Comparison of ENCODE assay signal across 20 cellular contexts in genomic region chr1:61361971-61362370, GRCh38.
"Had no signal": no experiment of that assay in that cellular context is flagged by ENCODE, and none has a peak within 500 bp of the region (broad histone marks: within the 10 kb centered on the region; RNA-seq: fewer than 3 reads in every experiment).

No MANE protein-coding gene starts in this region.

- FAIRE-seq: astrocyte, islet of Langerhans had no signal

- H3K9me3 ChIP-seq: adrenal gland, esophagus muscularis mucosa, lower lobe of right lung, right lobe of liver, stomach, testis had no signal

- ATAC-seq: activated naive CD4-positive, alpha-beta T cell treated with anti-CD3 and anti-CD28 coated beads, Interleukin-2, amount 50 U/mL, for 72 hours; lower lobe of right lung; natural killer cell treated with Interleukin-12 subunit alpha and Interleukin-12 subunit beta and Interleukin-15 and Interleukin-18, amount 100 ng/mL, for 72 hours; right lobe of liver had no signal

- H3K27me3 ChIP-seq: adrenal gland, esophagus muscularis mucosa, right lobe of liver, stomach, testis had no signal

- DNase-seq: activated CD4-positive, alpha-beta T cell treated with anti-CD3 and anti-CD28 coated beads for 1 hour; activated CD4-positive, alpha-beta T cell treated with anti-CD3 and anti-CD28 coated beads, Interleukin-2, amount 50 U/mL, for 48 hours; activated gamma-delta T cell treated with Interleukin-2 at 50 U/mL for 16 hours; adrenal gland; effector CD8-positive, alpha-beta T cell; hippocampal formation; left colon; lower lobe of right lung; occipital lobe; right lobe of liver; stimulated activated CD4-positive, alpha-beta T cell treated with anti-CD3 and anti-CD28 coated beads, Interleukin-4, amount 100 ng/mL, for 1 hour; stomach; testis; WERI-Rb-1 had no signal

- H3K27ac ChIP-seq: esophagus muscularis mucosa, lower lobe of right lung, right lobe of liver, stomach, WERI-Rb-1 had no signal

- H3K4me1 ChIP-seq: adrenal gland, lower lobe of right lung, right lobe of liver had no signal

- H3K36me3 ChIP-seq: adrenal gland, WERI-Rb-1 had no signal

- H3K4me3 ChIP-seq: adrenal gland, esophagus muscularis mucosa, lower lobe of right lung, right lobe of liver, smooth muscle cell, stomach, testis had no signal
